In genomic region chr2:120669971-120670370, GRCh38 we compare ENCODE assay signal across 12 cellular contexts.
"Had no signal": no experiment of that assay in that cellular context is flagged by ENCODE, and none has a peak within 500 bp of the region (broad histone marks: within the 10 kb centered on the region; RNA-seq: fewer than 3 reads in every experiment).

No MANE protein-coding gene starts in this region.

- H3K4me1 Mint-ChIP-seq: activated CD4-positive, alpha-beta T cell treated with anti-CD3 and anti-CD28 coated beads, Interleukin-2, amount 10 ng/mL, durations not matched to agents 24 days and 14 days; activated naive CD4-positive, alpha-beta T cell treated with anti-CD3 and anti-CD28 coated beads, Interleukin-2, amount 50 U/mL, for 24 hours; natural killer cell had no signal

- ATAC-seq: stimulated activated naive CD8-positive, alpha-beta T cell treated with anti-CD3 and anti-CD28 coated beads, Interleukin-15, Interleukin-2, amounts not matched to agents 100 U/mL and 50 U/mL, for 24 hours had no signal

- H3K4me3 ChIP-seq: lower lobe of right lung had no signal

- H3K4me3 Mint-ChIP-seq: activated CD4-positive, alpha-beta T cell treated with anti-CD3 and anti-CD28 coated beads, Interleukin-2, amount 10 ng/mL, durations not matched to agents 24 days and 14 days; activated naive CD4-positive, alpha-beta T cell treated with anti-CD3 and anti-CD28 coated beads, Interleukin-2, amount 50 U/mL, for 24 hours; brain; natural killer cell had no signal

- DNase-seq: activated CD4-positive, alpha-beta T cell treated with anti-CD3 and anti-CD28 coated beads, Interleukin-2, amount 10 ng/mL, durations not matched to agents 24 days and 14 days; activated effector memory CD4-positive, alpha-beta T cell treated with Interleukin-2 at 50 U/mL for 16 hours; activated T-cell treated with anti-CD3 and anti-CD28 coated beads, Interleukin-2, amount 50 U/mL, for 1 hour; cerebellar nuclear complex; natural killer cell; occipital lobe; stimulated activated CD4-positive, alpha-beta T cell treated with anti-CD3 and anti-CD28 coated beads, Interleukin-2, amount 100 ng/mL, for 48 hours; T-helper 1 cell had no signal

- H3K27ac Mint-ChIP-seq: activated CD4-positive, alpha-beta T cell treated with anti-CD3 and anti-CD28 coated beads, Interleukin-2, amount 10 ng/mL, durations not matched to agents 24 days and 14 days; activated naive CD4-positive, alpha-beta T cell treated with anti-CD3 and anti-CD28 coated beads, Interleukin-2, amount 50 U/mL, for 24 hours; natural killer cell had no signal

- H3K36me3 Mint-ChIP-seq: activated naive CD4-positive, alpha-beta T cell treated with anti-CD3 and anti-CD28 coated beads, Interleukin-2, amount 50 U/mL, for 24 hours; natural killer cell had no signal

- H3K36me3 ChIP-seq: lower lobe of right lung had no signal
